ENCODE assay signal across 12 cellular contexts in genomic region chr10:16944081-16944922, GRCh38.
DNase-seq lines count a peak whose midpoint lies in the region; ATAC-seq and TF ChIP-seq lines count a peak whose summit lies in the region.
"Had no signal": no experiment of that assay in that cellular context is flagged by ENCODE, and none has a peak within 500 bp of the region (broad histone marks: within the 10 kb centered on the region; RNA-seq: fewer than 3 reads in every experiment).

No MANE protein-coding gene starts in this region.

- no peaks in the 10 kb centered on the region for H3K27me3 Mint-ChIP-seq in CD4-positive, alpha-beta T cell

- TF ChIP-seq EP300 in suprapubic skin (IDR thresholded peaks at IDR 0.05): no peak

- TF ChIP-seq POLR2A in suprapubic skin (IDR thresholded peaks at IDR 0.05): no peak

- H3K36me3 ChIP-seq in ascending aorta: no peaks in the 10 kb centered on the region
- H3K36me3 ChIP-seq in left ventricle myocardium inferior: no peaks in the 10 kb centered on the region
- no peaks in the 10 kb centered on the region for H3K36me3 ChIP-seq in suprapubic skin

- TF ChIP-seq CTCF in ascending aorta (IDR thresholded peaks at IDR 0.05) (no peak), left ventricle myocardium inferior (IDR thresholded peaks at IDR 0.05; ENCODE audit: borderline replicate concordance) (no peak), suprapubic skin (IDR thresholded peaks at IDR 0.05) (no peak)
- no peak for TF ChIP-seq CTCF in CD4-positive, alpha-beta T cell (IDR thresholded peaks at IDR 0.05)

- H3K4me3 ChIP-seq in ascending aorta (peak overlapping the region in 1 of 2 donors; percentile 8), left ventricle myocardium inferior (no peak overlapping the region), suprapubic skin (no peak overlapping the region)

- H3K4me1 Mint-ChIP-seq in CD4-positive, alpha-beta T cell (ENCODE audit: low read depth): peaks cover 23% of the 10 kb centered on the region

- peaks cover 12% of the 10 kb centered on the region for H3K36me3 Mint-ChIP-seq in CD4-positive, alpha-beta T cell (ENCODE audit: low read depth)

- CTCF ChIA-PET in CD4-positive, alpha-beta T cell (lab: Charles Lee): interaction anchor here (1.0 to 1.3 kb wide), 2 partner anchors 36 to 286 kb away, joined by 3 read pairs; no protein-coding TSS in a partner anchor

- 41% methylated on average over 7 of the region's 7 CpGs for WGBS in suprapubic skin

- no peak overlapping the region for H3K27ac Mint-ChIP-seq in CD4-positive, alpha-beta T cell

- peaks cover 2 to 27% of the 10 kb centered on the region in 2 donors for H3K4me1 ChIP-seq in ascending aorta
- peaks cover 11% of the 10 kb centered on the region for H3K4me1 ChIP-seq in left ventricle myocardium inferior
- peaks cover 24% of the 10 kb centered on the region for H3K4me1 ChIP-seq in suprapubic skin

- no peaks in the 10 kb centered on the region for H3K9me3 ChIP-seq in ascending aorta
- H3K9me3 ChIP-seq in left ventricle myocardium inferior (replicated peaks): no peaks in the 10 kb centered on the region
- no peaks in the 10 kb centered on the region for H3K9me3 ChIP-seq in suprapubic skin
- no peaks in the 10 kb centered on the region for H3K9me3 ChIP-seq in CD4-positive, alpha-beta T cell (ENCODE audit: control insufficient read depth, low read length)

- POLR2A ChIA-PET in CD4-positive, alpha-beta T cell (lab: Charles Lee): no interaction called here

- H3K27me3 ChIP-seq in ascending aorta: no peaks in the 10 kb centered on the region
- no peaks in the 10 kb centered on the region for H3K27me3 ChIP-seq in left ventricle myocardium inferior (ENCODE audit: low read depth)
- H3K27me3 ChIP-seq in suprapubic skin: no peaks in the 10 kb centered on the region
- no peaks in the 10 kb centered on the region for H3K27me3 ChIP-seq in CD4-positive, alpha-beta T cell (ENCODE audit: control insufficient read depth, insufficient read depth, low read length)

- H3K4me3 Mint-ChIP-seq in CD4-positive, alpha-beta T cell: no peak overlapping the region

- intact Hi-C loops in ascending aorta (cut with DNase I) (loop anchor here (5.0 kb wide), 2 partner anchors 92 to 298 kb away; no protein-coding TSS in a partner anchor), left ventricle myocardium inferior (cut with micrococcal nuclease) (no loop called here)
- intact Hi-C loops in CD4-positive, alpha-beta T cell (cut with DNase I, micrococcal nuclease): loop anchor here in 1 of 2 experiments (10.0 kb wide), 1 partner anchor 90 kb away; no protein-coding TSS in a partner anchor

- DNase-seq in HCEC 1CT (peak; percentile 56), ascending aorta (ENCODE audit: low spot score in 2 of 2) (no peak), left ventricle myocardium inferior (no peak), suprapubic skin (ENCODE audit: low spot score in 2 of 2) (no peak), NCI-H1930 (lab: John Stamatoyannopoulos, UW) (no peak), hepatic stellate cell (ENCODE audit: low spot score) (no peak)
- DNase-seq in CD4-positive, alpha-beta T cell: no peak
- DNase-seq: KG1; stimulated activated CD4-positive, alpha-beta T cell treated with anti-CD3 and anti-CD28 coated beads, Interleukin-12 subunit alpha, Interleukin-12 subunit beta, amount 100 ng/mL, for 4 hours; stimulated activated naive CD4-positive, alpha-beta T cell treated with Interleukin-2 at 50 U/mL for 16 hours; T-helper 9 cell had no signal

- no peaks in the 10 kb centered on the region for H3K9me3 Mint-ChIP-seq in CD4-positive, alpha-beta T cell

- no peak for ATAC-seq in GM18498 (IDR thresholded peaks at IDR 0.05; ENCODE audit: unreplicated experiment)
- no peak for ATAC-seq in CD4-positive, alpha-beta T cell (ENCODE audit: poor library complexity)

- H3K27ac ChIP-seq in ascending aorta (peak overlapping the region; percentile 58 to 76), left ventricle myocardium inferior (replicated peaks) (peak overlapping the region; percentile 63), suprapubic skin (peak overlapping the region; percentile 67)
- no peak overlapping the region for H3K27ac ChIP-seq in CD4-positive, alpha-beta T cell (ENCODE audit: low read depth, low read length)
